In genomic region chr3:156298938-156299337, GRCh38 we compare ENCODE assay signal across 1 cellular context.
TF ChIP-seq lines count a peak whose summit lies in the region.

No MANE protein-coding gene starts in this region.

TF ChIP-seq in WTC11, 78 proteins besides CTCF, POLR2A, EP300 and RAD21 (continued from another document):
- TF ChIP-seq ZNF512 (CRISPR knock-in tag; IDR thresholded peaks at IDR 0.05; ENCODE audit: borderline replicate concordance) (no peak), IRF2 (CRISPR knock-in tag; IDR thresholded peaks at IDR 0.05; ENCODE audit: borderline replicate concordance, low read depth) (no peak), FOXP4 (CRISPR knock-in tag; IDR thresholded peaks at IDR 0.05) (no peak), ESRRA (CRISPR knock-in tag; IDR thresholded peaks at IDR 0.05; ENCODE audit: borderline replicate concordance) (no peak), CBFB (CRISPR knock-in tag; IDR thresholded peaks at IDR 0.05; ENCODE audit: low read depth) (no peak), AR (CRISPR knock-in tag; IDR thresholded peaks at IDR 0.05) (no peak), ZNF425 (CRISPR knock-in tag; conservative IDR thresholded peaks at IDR 0.05) (no peak)
TF ChIP-seq in WTC11: peak in this region for 0.
